In the genomic region with DNA sequence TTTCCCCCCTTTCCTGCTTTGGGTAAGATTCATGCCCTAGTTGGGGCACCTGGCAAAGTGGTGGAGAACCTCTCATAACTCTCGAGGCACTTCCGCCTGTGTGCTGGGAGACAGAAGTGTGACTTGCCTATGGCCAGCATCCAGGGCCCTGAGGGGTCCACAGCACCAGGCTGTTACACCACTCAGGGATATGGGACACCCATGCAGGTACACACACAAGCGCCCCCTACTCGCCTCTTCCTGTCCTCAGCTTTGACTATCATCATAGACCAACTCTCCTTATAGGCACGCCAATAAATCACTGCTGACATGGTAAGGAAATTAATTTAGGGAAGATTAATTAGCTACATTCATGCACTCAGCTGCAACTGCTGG, we compare ENCODE assay signal across 15 cellular contexts. TPM values are rescaled to one million over a fixed set of nuclear protein-coding genes. Genes with fewer than 3 reads are reported as not detected.
DNase-seq lines count a peak whose midpoint lies in the region; ATAC-seq, FAIRE-seq and TF ChIP-seq lines count a peak whose summit lies in the region.
"Had no signal": no experiment of that assay in that cellular context is flagged by ENCODE, and none has a peak within 500 bp of the region (broad histone marks: within the 10 kb centered on the region; RNA-seq: fewer than 3 reads in every experiment).

No MANE protein-coding gene starts in this region.

- 78% methylated on average over 5 of the region's 5 CpGs for WGBS in smooth muscle cell (ENCODE audit: low lambda C conversion rate)

- H3K4me2 ChIP-seq in GM23338 (peak overlapping the region; percentile 72), keratinocyte (ENCODE audit: control insufficient read depth, extremely low read depth, insufficient read depth, low read depth, low read length) (peak overlapping the region; percentile 94), smooth muscle cell (peak overlapping the region; percentile 53)
- H3K4me2 ChIP-seq: KMS-11 had no signal

- H3K27me3 Mint-ChIP-seq in GM23338 (ENCODE audit: insufficient read depth, low read depth, poor library complexity), result peaks cover 13% of the 10 kb centered on the region

- peak overlapping the region; percentile 84 for H3K27ac Mint-ChIP-seq in GM23338
- H3K27ac Mint-ChIP-seq: CD8-positive, alpha-beta memory T cell had no signal

- H3K4me3 ChIP-seq in GM23338 (no peak overlapping the region), SK-N-MC (peak overlapping the region; percentile 62), keratinocyte (ENCODE audit: control insufficient read depth in 2 of 3, extremely low read depth in 1 of 3, insufficient read depth in 2 of 3, low read depth in 1 of 3, low read length in 3 of 3) (peak overlapping the region in 1 of 3 experiments; percentile 26), smooth muscle cell (no peak overlapping the region), left ventricle myocardium inferior (no peak overlapping the region)
- H3K4me3 ChIP-seq: ovary had no signal

- H3K79me2 ChIP-seq in GM23338 (replicated peaks; ENCODE audit: insufficient read depth) (peaks cover 6% of the 10 kb centered on the region), keratinocyte (ENCODE audit: control insufficient read depth, insufficient read depth, low read length) (peaks cover 65% of the 10 kb centered on the region), smooth muscle cell (ENCODE audit: low read depth) (peaks cover 56% of the 10 kb centered on the region)

- H3K36me3 ChIP-seq in GM23338 (ENCODE audit: insufficient read depth) (no peaks in the 10 kb centered on the region; the same call in 1 of the 2 replicates), SK-N-MC (ENCODE audit: insufficient read depth, low read length) (no peaks in the 10 kb centered on the region), keratinocyte (ENCODE audit: control insufficient read depth in 2 of 2, extremely low read depth in 1 of 2, insufficient read depth in 2 of 2, low read length in 2 of 2) (peaks cover 2 to 7% of the 10 kb centered on the region in 2 experiments), smooth muscle cell (ENCODE audit: low read depth) (no peaks in the 10 kb centered on the region), left ventricle myocardium inferior (no peaks in the 10 kb centered on the region)
- H3K36me3 ChIP-seq: ovary had no signal

- TF ChIP-seq CTCF in GM23338 (conservative IDR thresholded peaks at IDR 0.05; ENCODE audit: low read depth in 2 of 2) (peak in 1 of 2 experiments; percentile 35; a peak in 2 of 4 replicates), keratinocyte (optimal IDR thresholded peaks at IDR 0.05 in 1 of 3, IDR thresholded peaks at IDR 0.05 in 1 of 3, conservative IDR thresholded peaks at IDR 0.05 in 1 of 3; ENCODE audit: extremely low read depth in 1 of 3, insufficient read depth in 2 of 3, low read length in 3 of 3) (no peak), smooth muscle cell (IDR thresholded peaks at IDR 0.05; ENCODE audit: borderline replicate concordance, insufficient read depth, poor library complexity, severe bottlenecking) (no peak), left ventricle myocardium inferior (IDR thresholded peaks at IDR 0.05; ENCODE audit: borderline replicate concordance) (no peak)

- H3K27ac ChIP-seq in GM23338 (ENCODE audit: low read depth) (no peak overlapping the region; the same call in 1 of the 2 replicates), SK-N-MC (peak overlapping the region; percentile 87), keratinocyte (ENCODE audit: control insufficient read depth, insufficient read depth, low read length) (peak overlapping the region; percentile 99), smooth muscle cell (ENCODE audit: low read depth) (peak overlapping the region; percentile 93), left ventricle myocardium inferior (replicated peaks) (no peak overlapping the region)
- H3K27ac ChIP-seq: KMS-11 had no signal

- H2AFZ ChIP-seq in GM23338 (no peak overlapping the region), keratinocyte (ENCODE audit: control insufficient read depth, low read length) (no peak overlapping the region), smooth muscle cell (ENCODE audit: low read depth) (no peak overlapping the region)

- no peaks in the 10 kb centered on the region for H3K9me2 ChIP-seq in GM23338 (ENCODE audit: insufficient read depth)

- no peak overlapping the region; the same call in 2 of the 3 replicates for H3K4me3 Mint-ChIP-seq in GM23338
- H3K4me3 Mint-ChIP-seq: CD8-positive, alpha-beta memory T cell had no signal

- no peaks in the 10 kb centered on the region for H4K20me1 ChIP-seq in GM23338 (replicated peaks; ENCODE audit: insufficient read depth)
- H4K20me1 ChIP-seq in keratinocyte (ENCODE audit: control insufficient read depth, extremely low read depth, insufficient read depth, low read length), result no peaks in the 10 kb centered on the region
- peaks cover 53% of the 10 kb centered on the region for H4K20me1 ChIP-seq in smooth muscle cell (ENCODE audit: low read depth)

- H3K9ac ChIP-seq in SK-N-MC (ENCODE audit: insufficient read length), result no peak overlapping the region
- H3K9ac ChIP-seq in keratinocyte (ENCODE audit: control insufficient read depth, extremely low read depth, insufficient read depth, low read length), result peak overlapping the region; percentile 81
- H3K9ac ChIP-seq in smooth muscle cell (ENCODE audit: low read depth), result peak overlapping the region; percentile 30
- H3K9ac ChIP-seq: KMS-11 had no signal

- peaks cover 6% of the 10 kb centered on the region for H3K9me1 ChIP-seq in keratinocyte (ENCODE audit: control insufficient read depth, extremely low read depth, insufficient read depth, low read length)

- dilution Hi-C loops in keratinocyte (cut with MboI; ENCODE audit: extremely low pct_ligation_motif_present, low sequenced_read_pairs), result no loop called here

- H3F3A ChIP-seq in GM23338 (replicated peaks; ENCODE audit: low read depth) (no peaks in the 10 kb centered on the region), smooth muscle cell (ENCODE audit: low read depth) (peaks cover 31% of the 10 kb centered on the region)

- DNase-seq in GM23338 (ENCODE audit: low spot score) (no peak), SK-N-MC (ENCODE audit: low read depth, low spot score) (no peak), keratinocyte (ENCODE audit: low read depth, low spot score) (no peak), smooth muscle cell (lab: John Stamatoyannopoulos, UW; ENCODE audit: unreplicated experiment) (no peak), epidermal melanocyte (ENCODE audit: insufficient read length, low spot score) (no peak), foreskin melanocyte (no peak), left ventricle myocardium inferior (no peak)
- DNase-seq in stimulated activated CD4-positive, alpha-beta T cell treated with anti-CD3 and anti-CD28 coated beads, Interleukin-4, amount 100 ng/mL, for 24 hours, result no peak
- DNase-seq: activated effector memory CD4-positive, alpha-beta T cell treated with anti-CD3 and anti-CD28 coated beads, Interleukin-2, amount 50 U/mL, for 16 hours; CD8-positive, alpha-beta memory T cell; NCI-H2227 treated with DMSO at 0.1 percent for 48 hours had no signal

- no peaks in the 10 kb centered on the region for H3K9me3 ChIP-seq in SK-N-MC (ENCODE audit: low read depth, low read length)
- H3K9me3 ChIP-seq in keratinocyte (ENCODE audit: control insufficient read depth, low read depth, low read length), result no peaks in the 10 kb centered on the region
- no peaks in the 10 kb centered on the region for H3K9me3 ChIP-seq in smooth muscle cell (replicated peaks; ENCODE audit: low read depth)
- H3K9me3 ChIP-seq in left ventricle myocardium inferior (replicated peaks), result no peaks in the 10 kb centered on the region
- H3K9me3 ChIP-seq: ovary had no signal

- no peaks in the 10 kb centered on the region for H3K27me3 ChIP-seq in GM23338 (ENCODE audit: insufficient read depth)
- no peaks in the 10 kb centered on the region for H3K27me3 ChIP-seq in keratinocyte (ENCODE audit: control insufficient read depth, extremely low read depth, insufficient read depth, low read length)
- H3K27me3 ChIP-seq in smooth muscle cell (ENCODE audit: low read depth), result no peaks in the 10 kb centered on the region
- no peaks in the 10 kb centered on the region for H3K27me3 ChIP-seq in left ventricle myocardium inferior (ENCODE audit: low read depth)
- H3K27me3 ChIP-seq: ovary had no signal

- no peaks in the 10 kb centered on the region for H3K9me3 Mint-ChIP-seq in GM23338
- H3K9me3 Mint-ChIP-seq: CD8-positive, alpha-beta memory T cell had no signal

- intact Hi-C loops in left ventricle myocardium inferior (cut with micrococcal nuclease), result no loop called here

- H3K36me3 Mint-ChIP-seq in GM23338 (ENCODE audit: low read depth), result no peaks in the 10 kb centered on the region
- H3K36me3 Mint-ChIP-seq: CD8-positive, alpha-beta memory T cell had no signal

- H3K4me1 ChIP-seq in GM23338 (ENCODE audit: insufficient read depth) (peaks cover 75% of the 10 kb centered on the region), keratinocyte (ENCODE audit: control insufficient read depth, extremely low read depth, insufficient read depth, low read length) (peaks cover 83% of the 10 kb centered on the region), smooth muscle cell (ENCODE audit: low read depth) (peaks cover 62% of the 10 kb centered on the region), left ventricle myocardium inferior (peaks cover 98% of the 10 kb centered on the region)

- ATAC-seq in GM23338, result peak; percentile 4
- ATAC-seq: activated CD4-positive, CD25-positive, alpha-beta regulatory T cell treated with anti-CD3 and anti-CD28 coated beads, Interleukin-2, amount 50 U/mL, for 24 hours had no signal

- H3K4me1 Mint-ChIP-seq in GM23338, result peaks cover 84% of the 10 kb centered on the region
- H3K4me1 Mint-ChIP-seq: CD8-positive, alpha-beta memory T cell had no signal

- FAIRE-seq in keratinocyte (lab: Jason Lieb, UNC), result no peak
- FAIRE-seq: colon had no signal

TF ChIP-seq in GM23338, 12 proteins besides CTCF, POLR2A, EP300 and RAD21 (continues in another document):
- no peak for TF ChIP-seq JUNB (IDR thresholded peaks at IDR 0.05; ENCODE audit: unreplicated experiment)
- no peak for TF ChIP-seq NANOG (IDR thresholded peaks at IDR 0.05; ENCODE audit: borderline replicate concordance)
- no peak for TF ChIP-seq ZNF331 (CRISPR knock-in tag; IDR thresholded peaks at IDR 0.05; ENCODE audit: low read depth)

RNA-seq across cellular contexts. Expression of gene SHB, which starts 45.4 kb away (rescaled TPM):
- total RNA-seq in GM23338 (2014; rRNA removed; shearing (Covaris generic)), result 8.4 and 14.0 TPM in 2 replicates
- polyA plus RNA-seq in GM23338 (2016; fragmentation: Nextera tagmentation; extraction: Ambion mirVana), result 1.5 and 1.7 TPM in 2 replicates
- polyA plus RNA-seq in keratinocyte, result 9.4 to 18.0 TPM (median 10.9 TPM) in 3 replicates
- 10.8 TPM for polyA plus RNA-seq in keratinocyte (2011; ENCODE audit: low read depth)
- 9.2 and 13.0 TPM in 2 replicates for polyA plus RNA-seq in keratinocyte (2011; cell fraction: cytosol; rRNA removed)
- polyA plus RNA-seq in keratinocyte (2011; cell fraction: nucleus; rRNA removed), result 12.5 and 15.5 TPM in 2 replicates
- polyA plus RNA-seq in keratinocyte (2012; ENCODE audit: low replicate concordance), result 19.8 and 20.4 TPM in 2 replicates
- 11.6 to 24.3 TPM (median 12.2 TPM) in 3 replicates for polyA minus RNA-seq in keratinocyte
- 17.5 TPM for polyA minus RNA-seq in keratinocyte (2011; cell fraction: cytosol; rRNA and poly(A)+ RNA removed)
- polyA minus RNA-seq in keratinocyte (2011; cell fraction: nucleus; rRNA and poly(A)+ RNA removed), result 17.8 and 18.4 TPM in 2 replicates
- 14.3 and 16.4 TPM in 2 replicates for total RNA-seq in smooth muscle cell
- polyA plus RNA-seq in smooth muscle cell, result 32.4 and 35.0 TPM in 2 replicates
- total RNA-seq in left ventricle myocardium inferior, result 19.4 TPM

Comparison
In these comparisons a context has a peak if more than half of its experiments do, and no peak if none do; other contexts are left out.
1. H3K27ac ChIP-seq: peak in SK-N-MC (single experiment), keratinocyte (single experiment) and smooth muscle cell (single experiment); none in GM23338 (single experiment) and left ventricle myocardium inferior (single experiment).
2. Peak in every context shown above with its lines, with median percentiles within 50 percentile points of each other: H3K4me2 ChIP-seq.